Comparison of ENCODE assay signal across 15 cellular contexts in the genomic region with DNA sequence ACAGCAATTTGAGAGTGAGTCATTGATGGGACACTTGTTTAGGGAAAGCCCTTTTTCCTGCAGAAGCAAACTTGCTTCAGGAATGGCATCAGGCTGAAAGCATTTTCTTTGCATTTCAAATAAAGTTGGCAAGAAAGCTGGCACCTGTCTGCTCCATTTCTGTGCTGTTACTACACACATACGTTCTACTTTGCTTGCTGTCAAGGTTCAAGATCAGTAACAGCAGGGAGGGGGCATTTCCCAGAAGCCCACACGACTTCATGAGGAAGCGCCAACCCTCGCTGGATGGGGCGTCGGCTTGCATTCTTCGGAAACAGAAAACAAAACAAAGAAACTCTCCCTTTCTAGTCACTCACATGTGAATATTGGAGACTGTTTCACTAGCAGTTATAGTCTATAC. TPM values are rescaled to one million over a fixed set of nuclear protein-coding genes. Genes with fewer than 3 reads are reported as not detected.
DNase-seq lines count a peak whose midpoint lies in the region; TF ChIP-seq lines count a peak whose summit lies in the region.
"Had no signal": no experiment of that assay in that cellular context is flagged by ENCODE, and none has a peak within 500 bp of the region (broad histone marks: within the 10 kb centered on the region; RNA-seq: fewer than 3 reads in every experiment).

No MANE protein-coding gene starts in this region.

- intact Hi-C loops in activated naive CD4-positive, alpha-beta T cell treated with anti-CD3 and anti-CD28 coated beads for 36 hours (cut with micrococcal nuclease), result no loop called here

- DNase-seq in activated naive CD4-positive, alpha-beta T cell treated with anti-CD3 and anti-CD28 coated beads for 36 hours, result peak; percentile 10
- no peak for DNase-seq in activated naive CD4-positive, alpha-beta T cell treated with Interleukin-2 at 50 U/mL for 16 hours
- DNase-seq in chondrocyte (ENCODE audit: low spot score), result no peak
- DNase-seq in lung microvascular endothelial cell (ENCODE audit: low read depth in 2 of 2), result peak; percentile 38 to 57
- DNase-seq in erythroblast (lab: John Stamatoyannopoulos, UW), result no peak
- no peak for DNase-seq in ecto neural progenitor cell (ENCODE audit: low spot score)
- DNase-seq in immature natural killer cell, result no peak
- DNase-seq: amygdala; NCI-H2029; NCI-H69; psoas muscle; stimulated activated CD4-positive, alpha-beta T cell treated with anti-CD3 and anti-CD28 coated beads, Interleukin-4, amount 100 ng/mL, for 24 hours; SW 1271; WERI-Rb-1 had no signal

- H3K36me3 Mint-ChIP-seq in activated naive CD4-positive, alpha-beta T cell treated with anti-CD3 and anti-CD28 coated beads for 36 hours (ENCODE audit: low read depth), result no peaks in the 10 kb centered on the region
- H3K36me3 Mint-ChIP-seq in chondrocyte (ENCODE audit: low read depth), result peaks cover 4% of the 10 kb centered on the region
- no peaks in the 10 kb centered on the region for H3K36me3 Mint-ChIP-seq in immature natural killer cell

- TF ChIP-seq CTCF in chondrocyte (IDR thresholded peaks at IDR 0.05), result no peak

- H3K9me3 Mint-ChIP-seq in activated naive CD4-positive, alpha-beta T cell treated with anti-CD3 and anti-CD28 coated beads for 36 hours, result no peaks in the 10 kb centered on the region
- H3K9me3 Mint-ChIP-seq in chondrocyte (ENCODE audit: low read depth) (no peaks in the 10 kb centered on the region), immature natural killer cell (no peaks in the 10 kb centered on the region)

- no peak overlapping the region for H3K27ac ChIP-seq in subcutaneous abdominal adipose tissue (ENCODE audit: low read depth, low read length)
- H3K27ac ChIP-seq: psoas muscle, WERI-Rb-1 had no signal

- no peaks in the 10 kb centered on the region for H3K36me3 ChIP-seq in subcutaneous abdominal adipose tissue (ENCODE audit: control insufficient read depth in 5 of 5, insufficient read depth in 5 of 5, low read length in 5 of 5)
- H3K36me3 ChIP-seq: WERI-Rb-1 had no signal

- H3K4me1 ChIP-seq in subcutaneous abdominal adipose tissue (ENCODE audit: control insufficient read depth in 5 of 5, insufficient read depth in 5 of 5, low read length in 5 of 5), result peaks cover 5 to 35% (median 28%) of the 10 kb centered on the region in 5 donors
- H3K4me1 ChIP-seq: psoas muscle had no signal

- H3K4me3 ChIP-seq in subcutaneous abdominal adipose tissue (ENCODE audit: low read depth in 1 of 5, low read length in 5 of 5), result peak overlapping the region in 4 of 5 donors; percentile 29 to 40 (median 33)
- H3K4me3 ChIP-seq: psoas muscle had no signal

- CTCF ChIA-PET in activated naive CD4-positive, alpha-beta T cell treated with anti-CD3 and anti-CD28 coated beads for 36 hours (lab: Charles Lee), result no interaction called here

- no peak overlapping the region for H3K27ac Mint-ChIP-seq in activated naive CD4-positive, alpha-beta T cell treated with anti-CD3 and anti-CD28 coated beads for 36 hours
- H3K27ac Mint-ChIP-seq in chondrocyte (ENCODE audit: unreplicated experiment) (peak overlapping the region; percentile 85), immature natural killer cell (no peak overlapping the region)

- H3K9ac ChIP-seq in subcutaneous abdominal adipose tissue (ENCODE audit: low read length in 5 of 5), result no peak overlapping the region

- peaks cover 4% of the 10 kb centered on the region for H3K27me3 Mint-ChIP-seq in activated naive CD4-positive, alpha-beta T cell treated with anti-CD3 and anti-CD28 coated beads for 36 hours (ENCODE audit: low read depth)
- no peaks in the 10 kb centered on the region for H3K27me3 Mint-ChIP-seq in chondrocyte (ENCODE audit: low read depth)
- peaks cover 7 to 19% (median 17%) of the 10 kb centered on the region in 3 donors for H3K27me3 Mint-ChIP-seq in immature natural killer cell (ENCODE audit: low read depth in 3 of 3)

- H3K4me1 Mint-ChIP-seq in activated naive CD4-positive, alpha-beta T cell treated with anti-CD3 and anti-CD28 coated beads for 36 hours (ENCODE audit: low read depth), result peaks cover 39% of the 10 kb centered on the region
- H3K4me1 Mint-ChIP-seq in chondrocyte (ENCODE audit: low read depth) (peaks cover 50% of the 10 kb centered on the region), immature natural killer cell (peaks cover 9 to 14% of the 10 kb centered on the region in 2 donors)

- no peak for TF ChIP-seq POLR2A in erythroblast (IDR thresholded peaks at IDR 0.05; ENCODE audit: low read length)

- H3K9me3 ChIP-seq in subcutaneous abdominal adipose tissue (ENCODE audit: control insufficient read depth in 5 of 5, low read length in 5 of 5), result no peaks in the 10 kb centered on the region
- H3K9me3 ChIP-seq: psoas muscle had no signal

- no peak overlapping the region for H3K4me3 Mint-ChIP-seq in activated naive CD4-positive, alpha-beta T cell treated with anti-CD3 and anti-CD28 coated beads for 36 hours
- H3K4me3 Mint-ChIP-seq in chondrocyte (ENCODE audit: unreplicated experiment) (no peak overlapping the region), immature natural killer cell (no peak overlapping the region)

- no peaks in the 10 kb centered on the region for H3K27me3 ChIP-seq in subcutaneous abdominal adipose tissue (ENCODE audit: control insufficient read depth in 5 of 5, insufficient read depth in 4 of 5, low read length in 5 of 5)

RNA-seq across cellular contexts. Expression of gene AKAP12, which starts 46.4 kb away (rescaled TPM):
- total RNA-seq in activated naive CD4-positive, alpha-beta T cell treated with anti-CD3 and anti-CD28 coated beads for 36 hours, result under 1 TPM; 0.62 to 0.77 TPM
- total RNA-seq in chondrocyte (75.5 to 184 TPM (median 176 TPM) in 3 replicates), lung microvascular endothelial cell (250 and 900 TPM in 2 replicates)
- under 1 TPM in 2 of 3 donors, not detected in 1; 0.19 to 0.21 TPM for polyA plus RNA-seq in immature natural killer cell

Comparison
In these comparisons a context has a peak if more than half of its experiments do, and no peak if none do; other contexts are left out.
1. DNase-seq: peak in activated naive CD4-positive, alpha-beta T cell treated with anti-CD3 and anti-CD28 coated beads for 36 hours (single experiment) and lung microvascular endothelial cell (2 of 2); none in activated naive CD4-positive, alpha-beta T cell treated with Interleukin-2 at 50 U/mL for 16 hours (single experiment), chondrocyte (single experiment), erythroblast (0 of 2), ecto neural progenitor cell (single experiment) and immature natural killer cell (0 of 3).
2. RNA of gene AKAP12, which starts 46.4 kb away (total RNA-seq): 250 to 900 TPM in lung microvascular endothelial cell and 75.5 to 184 TPM in chondrocyte; 0.62 to 0.77 TPM in activated naive CD4-positive, alpha-beta T cell treated with anti-CD3 and anti-CD28 coated beads for 36 hours; every median in the first group is over 10 times any median in the second.